ENCODE assay signal across 8 cellular contexts in genomic region chr6:40719671-40720374, GRCh38.
DNase-seq lines count a peak whose midpoint lies in the region; ATAC-seq and TF ChIP-seq lines count a peak whose summit lies in the region.

No MANE protein-coding gene starts in this region.

- WGBS in hepatocyte (ENCODE audit: low lambda C conversion rate, missing lambda C conversion rate), result 49% methylated on average over 7 of the region's 7 CpGs

- H3K27ac ChIP-seq in hepatocyte (peak overlapping the region; percentile 87), stomach smooth muscle (ENCODE audit: low read length) (peak overlapping the region; percentile 41)

- no peaks in the 10 kb centered on the region for H3K36me3 ChIP-seq in hepatocyte (replicated peaks; ENCODE audit: insufficient read depth, low read depth)
- H3K36me3 ChIP-seq in stomach smooth muscle (ENCODE audit: control insufficient read depth in 2 of 2, insufficient read depth in 2 of 2, low read length in 2 of 2), result no peaks in the 10 kb centered on the region

- H3K9ac ChIP-seq in stomach smooth muscle (ENCODE audit: low read length in 2 of 2), result peak overlapping the region in 1 of 2 donors; percentile 47

- H3K4me1 ChIP-seq in hepatocyte (ENCODE audit: insufficient read depth) (peaks cover 61% of the 10 kb centered on the region), stomach smooth muscle (ENCODE audit: control insufficient read depth, insufficient read depth, low read length) (peaks cover 14% of the 10 kb centered on the region)

- H3K79me2 ChIP-seq in hepatocyte, result no peaks in the 10 kb centered on the region

- no peaks in the 10 kb centered on the region for H3K9me3 Mint-ChIP-seq in activated naive CD4-positive, alpha-beta T cell treated with anti-CD3 and anti-CD28 coated beads, Interleukin-2, amount 50 U/mL, for 72 hours

- no peaks in the 10 kb centered on the region for H3K9me2 ChIP-seq in hepatocyte (replicated peaks; ENCODE audit: insufficient read depth)

- H2AFZ ChIP-seq in hepatocyte, result peak overlapping the region; percentile 82

- H3K27ac Mint-ChIP-seq in activated naive CD4-positive, alpha-beta T cell treated with anti-CD3 and anti-CD28 coated beads, Interleukin-2, amount 50 U/mL, for 72 hours, result peak overlapping the region; percentile 51 to 75

- H3K9me3 ChIP-seq in hepatocyte (ENCODE audit: low read depth) (no peaks in the 10 kb centered on the region), stomach smooth muscle (ENCODE audit: control insufficient read depth in 2 of 2, low read length in 2 of 2) (peaks cover 0 to 3% of the 10 kb centered on the region in 2 donors)

- H3K4me2 ChIP-seq in hepatocyte, result peak overlapping the region; percentile 65

- ATAC-seq in activated naive CD4-positive, alpha-beta T cell treated with anti-CD3 and anti-CD28 coated beads, Interleukin-2, amount 50 U/mL, for 72 hours, result peak in 1 of 2 donors; percentile 28
- ATAC-seq in HG03095 (IDR thresholded peaks at IDR 0.05; ENCODE audit: unreplicated experiment), result peak; percentile 62

- TF ChIP-seq CTCF in hepatocyte (IDR thresholded peaks at IDR 0.05; ENCODE audit: poor library complexity), result no peak

- no peak for DNase-seq in activated naive CD4-positive, alpha-beta T cell treated with anti-CD3 and anti-CD28 coated beads, Interleukin-2, amount 50 U/mL, for 72 hours (ENCODE audit: low spot score in 2 of 2)
- DNase-seq in activated naive CD4-positive, alpha-beta T cell treated with Interleukin-2 at 50 U/mL for 16 hours, result no peak
- DNase-seq in SW480 (ENCODE audit: low spot score), result peak; percentile 11
- peak; percentile 55 for DNase-seq in hepatocyte (ENCODE audit: low spot score)
- DNase-seq in KG1 (lab: John Stamatoyannopoulos, UW), result no peak
- DNase-seq in activated CD4-positive, alpha-beta T cell treated with anti-CD3 and anti-CD28 coated beads for 4 hours, result no peak

- H4K20me1 ChIP-seq in hepatocyte (ENCODE audit: insufficient read depth, poor library complexity, severe bottlenecking), result no peaks in the 10 kb centered on the region

- H3K4me3 ChIP-seq in hepatocyte (no peak overlapping the region), stomach smooth muscle (ENCODE audit: low read length in 2 of 2) (peak overlapping the region in 1 of 2 donors; percentile 49)

- no peaks in the 10 kb centered on the region for H3K36me3 Mint-ChIP-seq in activated naive CD4-positive, alpha-beta T cell treated with anti-CD3 and anti-CD28 coated beads, Interleukin-2, amount 50 U/mL, for 72 hours

- no peaks in the 10 kb centered on the region for H3K27me3 ChIP-seq in hepatocyte
- no peaks in the 10 kb centered on the region for H3K27me3 ChIP-seq in stomach smooth muscle (ENCODE audit: control insufficient read depth in 1 of 2, insufficient read depth in 2 of 2, low read length in 2 of 2)

Comparison
In these comparisons a context has a peak if more than half of its experiments do, and no peak if none do; other contexts are left out.
1. DNase-seq: peak in SW480 (single experiment) and hepatocyte (single experiment); none in activated naive CD4-positive, alpha-beta T cell treated with anti-CD3 and anti-CD28 coated beads, Interleukin-2, amount 50 U/mL, for 72 hours (0 of 2), activated naive CD4-positive, alpha-beta T cell treated with Interleukin-2 at 50 U/mL for 16 hours (single experiment), KG1 (single experiment) and activated CD4-positive, alpha-beta T cell treated with anti-CD3 and anti-CD28 coated beads for 4 hours (0 of 2).